Comparison of ENCODE assay signal across 17 cellular contexts in genomic region chr7:142896151-142896550, GRCh38. TPM values are rescaled to one million over a fixed set of nuclear protein-coding genes. Genes with fewer than 3 reads are reported as not detected.
DNase-seq lines count a peak whose midpoint lies in the region; ATAC-seq and TF ChIP-seq lines count a peak whose summit lies in the region.
"Had no signal": no experiment of that assay in that cellular context is flagged by ENCODE, and none has a peak within 500 bp of the region (broad histone marks: within the 10 kb centered on the region; RNA-seq: fewer than 3 reads in every experiment).

No MANE protein-coding gene starts in this region.

- no peak overlapping the region for H3K27ac Mint-ChIP-seq in GM23338
- H3K27ac Mint-ChIP-seq: CD8-positive, alpha-beta T cell had no signal

- no peaks in the 10 kb centered on the region for H3K9me2 ChIP-seq in GM23338 (ENCODE audit: insufficient read depth)

- TF ChIP-seq POLR2A in prostate gland (IDR thresholded peaks at IDR 0.05) = no peak

- TF ChIP-seq CTCF in C4-2B (conservative IDR thresholded peaks at IDR 0.05) (no peak), VCaP (conservative IDR thresholded peaks at IDR 0.05) (no peak), prostate gland (IDR thresholded peaks at IDR 0.05) (no peak), GM23338 (conservative IDR thresholded peaks at IDR 0.05; ENCODE audit: low read depth in 2 of 2) (no peak)

- H3K9me3 Mint-ChIP-seq in GM23338 = peaks cover under 1% of the 10 kb centered on the region; the same call in 1 of the 3 replicates
- H3K9me3 Mint-ChIP-seq: CD8-positive, alpha-beta T cell had no signal

- H3K27ac ChIP-seq in C4-2B = peak overlapping the region; percentile 93
- H3K27ac ChIP-seq in VCaP = peak overlapping the region; percentile 97
- H3K27ac ChIP-seq in prostate gland = peak overlapping the region; percentile 46 to 71
- no peak overlapping the region for H3K27ac ChIP-seq in GM23338 (ENCODE audit: low read depth)
- H3K27ac ChIP-seq: BLaER1, HL-60 had no signal

- H3K79me2 ChIP-seq in GM23338 (replicated peaks; ENCODE audit: insufficient read depth) = no peaks in the 10 kb centered on the region

- peaks cover 3% of the 10 kb centered on the region for H3K27me3 Mint-ChIP-seq in GM23338 (ENCODE audit: insufficient read depth, low read depth, poor library complexity)

- H3K36me3 ChIP-seq in prostate gland (no peaks in the 10 kb centered on the region), GM23338 (ENCODE audit: insufficient read depth) (no peaks in the 10 kb centered on the region), H7 (replicated peaks; ENCODE audit: control insufficient read depth, insufficient read depth, low read length) (no peaks in the 10 kb centered on the region)
- H3K36me3 ChIP-seq: BLaER1 had no signal

- no peaks in the 10 kb centered on the region for H4K20me1 ChIP-seq in GM23338 (replicated peaks; ENCODE audit: insufficient read depth)
- H4K20me1 ChIP-seq: BLaER1 had no signal

- no peak overlapping the region for H3K4me2 ChIP-seq in GM23338
- H3K4me2 ChIP-seq: BLaER1 had no signal

- no peak overlapping the region for H3K4me3 ChIP-seq in prostate gland
- H3K4me3 ChIP-seq in GM23338 = no peak overlapping the region
- no peak overlapping the region for H3K4me3 ChIP-seq in H7 (ENCODE audit: insufficient read depth, low read depth, low read length)
- H3K4me3 ChIP-seq: BLaER1 had no signal

- H3K27me3 ChIP-seq in prostate gland (replicated peaks; ENCODE audit: insufficient read depth) = no peaks in the 10 kb centered on the region
- no peaks in the 10 kb centered on the region for H3K27me3 ChIP-seq in GM23338 (ENCODE audit: insufficient read depth)
- H3K27me3 ChIP-seq in H7 (ENCODE audit: control insufficient read depth, insufficient read depth, low read length) = no peaks in the 10 kb centered on the region
- H3K27me3 ChIP-seq: BLaER1 had no signal

- no peaks in the 10 kb centered on the region for H3F3A ChIP-seq in GM23338 (replicated peaks; ENCODE audit: low read depth)

- H2AFZ ChIP-seq in GM23338 = no peak overlapping the region

- H3K4me1 ChIP-seq in prostate gland (replicated peaks) = peaks cover 8% of the 10 kb centered on the region
- no peaks in the 10 kb centered on the region for H3K4me1 ChIP-seq in GM23338 (ENCODE audit: insufficient read depth)
- H3K4me1 ChIP-seq: BLaER1 had no signal

- intact Hi-C loops in prostate gland (cut with DNase I) = no loop called here

- H3K9me3 ChIP-seq in prostate gland = no peaks in the 10 kb centered on the region
- H3K9me3 ChIP-seq: BLaER1 had no signal

- ATAC-seq in GM18909 (IDR thresholded peaks at IDR 0.05; ENCODE audit: poor library complexity, unreplicated experiment) = no peak
- ATAC-seq in GM23338 = no peak
- ATAC-seq: CD8-positive, alpha-beta T cell had no signal

- H3K36me3 Mint-ChIP-seq in GM23338 (ENCODE audit: low read depth) = no peaks in the 10 kb centered on the region; the same call in 2 of the 3 replicates
- H3K36me3 Mint-ChIP-seq: CD8-positive, alpha-beta T cell had no signal

- no peak overlapping the region for H3K4me3 Mint-ChIP-seq in GM23338
- H3K4me3 Mint-ChIP-seq: CD8-positive, alpha-beta T cell had no signal

- H3K4me1 Mint-ChIP-seq in GM23338 = peaks cover 5% of the 10 kb centered on the region

- peak; percentile 26 for DNase-seq in mesenteric fat pad (ENCODE audit: low spot score)
- no peak for DNase-seq in prostate gland (ENCODE audit: low spot score)
- no peak for DNase-seq in GM23338 (ENCODE audit: low spot score)
- DNase-seq in H7 = no peak
- DNase-seq: 8988T, DMS 273 treated with DMSO at 0.1 percent for 48 hours, HCEC 1CT had no signal

- 72% methylated on average over 3 of the region's 3 CpGs for WGBS in prostate gland

TF ChIP-seq in GM23338, 12 proteins besides CTCF, POLR2A, EP300 and RAD21 (continues in another document):
- TF ChIP-seq EZH2 (IDR thresholded peaks at IDR 0.05; ENCODE audit: low read depth, unreplicated experiment) (no peak), EZH2phosphoT487 (IDR thresholded peaks at IDR 0.05; ENCODE audit: unreplicated experiment) (no peak), ZNF114 (CRISPR knock-in tag; IDR thresholded peaks at IDR 0.05) (no peak), ETS1 (IDR thresholded peaks at IDR 0.05) (no peak), CREB1 (CRISPR knock-in tag; IDR thresholded peaks at IDR 0.05; ENCODE audit: low read depth) (no peak), STAT1 (IDR thresholded peaks at IDR 0.05; ENCODE audit: unreplicated experiment) (no peak), REST (IDR thresholded peaks at IDR 0.05; ENCODE audit: unreplicated experiment) (no peak), JUNB (IDR thresholded peaks at IDR 0.05; ENCODE audit: unreplicated experiment) (no peak), NANOG (IDR thresholded peaks at IDR 0.05; ENCODE audit: borderline replicate concordance) (no peak)

RNA-seq across cellular contexts. Expression of gene TRPV6, which starts 10.6 kb away (rescaled TPM):
- total RNA-seq in mesenteric fat pad = not detected
- 10 to 100 TPM; 47.0 to 82.0 TPM for total RNA-seq in prostate gland
- total RNA-seq in GM23338 (2014; rRNA removed; shearing (Covaris generic)) = 0.43 and 0.80 TPM in 2 replicates
- 0.08 and 0.17 TPM in 2 replicates for polyA plus RNA-seq in GM23338 (2016; fragmentation: Nextera tagmentation; extraction: Ambion mirVana)
- 0.17 and 0.22 TPM in 2 replicates for total RNA-seq in H7 (2014; rRNA removed; shearing (Covaris generic))
- total RNA-seq: A673; CD8-positive, alpha-beta T cell; HT1080 had no signal
- polyA plus RNA-seq: AG04450 had no signal

RNA-seq across cellular contexts. Expression of gene TRPV5, which starts 37.4 kb away (rescaled TPM):
- total RNA-seq in mesenteric fat pad (not detected), prostate gland (not detected)
- not detected in 2 replicates for total RNA-seq in GM23338 (2014; rRNA removed; shearing (Covaris generic))
- not detected in 2 replicates for polyA plus RNA-seq in GM23338 (2016; fragmentation: Nextera tagmentation; extraction: Ambion mirVana)
- not detected in 2 replicates for total RNA-seq in H7 (2014; rRNA removed; shearing (Covaris generic))
- total RNA-seq: A673; CD8-positive, alpha-beta T cell; H1; HT1080 had no signal
- polyA plus RNA-seq: AG04450 had no signal

RNA-seq across cellular contexts. Expression of gene EPHB6, which starts 41.3 kb away (rescaled TPM):
- 6.3 TPM for total RNA-seq in mesenteric fat pad
- total RNA-seq in prostate gland = 100 to 1,000 TPM in 1 of 2 donors, 10 to 100 TPM in 1; 98.1 to 122 TPM
- total RNA-seq in GM23338 (2014; rRNA removed; shearing (Covaris generic)) = 18.1 and 20.8 TPM in 2 replicates
- 27.5 and 33.2 TPM in 2 replicates for polyA plus RNA-seq in GM23338 (2016; fragmentation: Nextera tagmentation; extraction: Ambion mirVana)
- 4.0 and 8.8 TPM in 2 replicates for total RNA-seq in H7 (2014; rRNA removed; shearing (Covaris generic))

RNA-seq across cellular contexts. Expression of gene LLCFC1, which starts 43.1 kb away (rescaled TPM):
- total RNA-seq in mesenteric fat pad (not detected), prostate gland (1 to 10 TPM in 1 of 2 donors, not detected in 1; 6.4 TPM)
- total RNA-seq in GM23338 (2014; rRNA removed; shearing (Covaris generic)) = not detected in 2 replicates
- polyA plus RNA-seq in GM23338 (2016; fragmentation: Nextera tagmentation; extraction: Ambion mirVana) = not detected in 2 replicates
- total RNA-seq in H7 (2014; rRNA removed; shearing (Covaris generic)) = not detected in 2 replicates
- total RNA-seq: A673; CD8-positive, alpha-beta T cell; H1; HT1080 had no signal
- polyA plus RNA-seq: AG04450, H1 had no signal

Comparison
In these comparisons a context has a peak if more than half of its experiments do, and no peak if none do; other contexts are left out.
1. RNA of gene TRPV6, which starts 10.6 kb away (total RNA-seq): 47.0 to 82.0 TPM in prostate gland; 0.43 to 0.80 TPM in GM23338, 0.17 to 0.22 TPM in H7 and not detected in mesenteric fat pad (single experiment); every median in the first group is over 10 times any median in the second.